ENCODE assay signal across 8 cellular contexts in genomic region chr3:50611464-50612233, GRCh38. TPM values are rescaled to one million over a fixed set of nuclear protein-coding genes. Genes with fewer than 3 reads are reported as not detected.
A peak's percentile ranks its signal among the peaks of the same experiment; 100 is the strongest.
DNase-seq lines count a peak whose midpoint lies in the region; ATAC-seq and TF ChIP-seq lines count a peak whose summit lies in the region.

Gene CISH (minus strand): TSS chr3:50611774. CDS start chr3:50611650, 124 bp downstream.

- peak; percentile 96 to 97 for DNase-seq in Caco-2
- peak; percentile 92 to 93 for DNase-seq in HL-60 (ENCODE audit: low read depth in 1 of 2, low spot score in 1 of 2)
- DNase-seq in NOMO-1 treated with dmso at 0.1 percent for 144 hours (lab: John Stamatoyannopoulos, UW; ENCODE audit: unreplicated experiment) = peak; percentile 95
- DNase-seq in activated CD8-positive, alpha-beta memory T cell treated with anti-CD3 and anti-CD28 coated beads for 48 hours (ENCODE audit: low read depth in 2 of 3, low spot score in 2 of 3) = peak; percentile 94 to 99 (median 95)
- peak; percentile 95 to 96 for DNase-seq in stimulated activated CD8-positive, alpha-beta memory T cell treated with anti-CD3 and anti-CD28 coated beads, Interleukin-15, amount 100 ng/mL, for 4 hours (ENCODE audit: low read depth in 2 of 2)

- H3K27ac Mint-ChIP-seq in Caco-2 (ENCODE audit: unreplicated experiment) = peak within 1 kb of the TSS; percentile 81

- POLR2A ChIA-PET in Caco-2 (lab: Charles Lee) = interaction anchor here (1.0 to 1.6 kb wide), 3 partner anchors 10 to 274 kb away, joined by 5 to 21 read pairs (median 14); partner anchors contain the start of gene HEMK1

- no peaks in the 10 kb centered on the region for H3K9me3 Mint-ChIP-seq in Caco-2 (ENCODE audit: unreplicated experiment)

- H3K27me3 ChIP-seq in Caco-2 (replicated peaks; ENCODE audit: control insufficient read depth, insufficient read depth, low read length) (no peaks in the 10 kb centered on the region), HL-60 (ENCODE audit: insufficient read depth, poor library complexity, severe bottlenecking) (no peaks in the 10 kb centered on the region), endocrine pancreas (ENCODE audit: control insufficient read depth, insufficient read depth, low read length) (no peaks in the 10 kb centered on the region)

- BruUV-seq in Caco-2 (replicated peaks; lab: Mats Ljungman, UMichigan) = no TSS peak

- intact Hi-C loops in Caco-2 (cut with micrococcal nuclease; ENCODE audit: unreplicated experiment) = loop anchor here (5.0 kb wide), 1 partner anchor 259 kb away; the partner anchor contains the start of genes CYB561D2 and NPRL2

- peak within 1 kb of the TSS; percentile 65 for H3K9ac ChIP-seq in endocrine pancreas (ENCODE audit: control insufficient read depth, insufficient read depth, low read length)

- peak within 1 kb of the TSS; percentile 78 for H3K27ac ChIP-seq in HL-60 (replicated peaks)
- H3K27ac ChIP-seq in mesodermal cell (ENCODE audit: low read depth, low read length, severe bottlenecking) = peak within 1 kb of the TSS; percentile 93

- WGBS in mesodermal cell (ENCODE audit: insufficient coverage in 2 of 2), 2 experiments = 1% methylated on average over 66 to 71 of the region's 75 CpGs

- H3K4me3 ChIP-seq in Caco-2 (ENCODE audit: low read depth, low read length) (peak within 1 kb of the TSS; percentile 74), HL-60 (replicated peaks; ENCODE audit: insufficient read depth, low read length) (peak within 1 kb of the TSS; percentile 71), endocrine pancreas (ENCODE audit: control insufficient read depth, insufficient read depth, low read length) (no peak within 1 kb of the TSS), mesodermal cell (ENCODE audit: extremely low read depth, insufficient read depth, low read length, poor library complexity, severe bottlenecking) (peak within 1 kb of the TSS; percentile 54)

- H3K36me3 Mint-ChIP-seq in Caco-2 (ENCODE audit: insufficient read depth, unreplicated experiment) = peaks cover 18% of the 10 kb centered on the region

- ATAC-seq in GM19455 (IDR thresholded peaks at IDR 0.05; ENCODE audit: unreplicated experiment) = peak; percentile 80

- CTCF ChIA-PET in Caco-2 (lab: Charles Lee) = interaction anchor here (0.6 to 2.1 kb wide), 12 partner anchors 10 to 888 kb away, joined by 3 to 27 read pairs (median 6); partner anchors contain the start of genes DCAF1 and HEMK1

- peaks cover 4% of the 10 kb centered on the region for H3K27me3 Mint-ChIP-seq in Caco-2 (ENCODE audit: insufficient read depth, unreplicated experiment)

- H3K36me3 ChIP-seq in Caco-2 (ENCODE audit: control insufficient read depth, insufficient read depth, low read length) (no peaks in the 10 kb centered on the region), endocrine pancreas (ENCODE audit: control insufficient read depth, insufficient read depth, low read length) (no peaks in the 10 kb centered on the region), mesodermal cell (ENCODE audit: control insufficient read depth, insufficient read depth, low read length) (peaks cover 3% of the 10 kb centered on the region)

- peaks cover 23% of the 10 kb centered on the region for H3K4me1 Mint-ChIP-seq in Caco-2 (ENCODE audit: low read depth, unreplicated experiment)

- TF ChIP-seq CTCF in Caco-2 (IDR thresholded peaks at IDR 0.05; ENCODE audit: insufficient read depth in 1 of 2, low read depth in 1 of 2, low read length in 1 of 2, severe bottlenecking in 1 of 2, unreplicated experiment in 1 of 2) = peak; percentile 27 to 55
- TF ChIP-seq CTCF in HL-60 (IDR thresholded peaks at IDR 0.05; ENCODE audit: insufficient read depth, low read length) = no peak

- H3K9me3 ChIP-seq in Caco-2 (no peaks in the 10 kb centered on the region), endocrine pancreas (ENCODE audit: control insufficient read depth, low read length) (no peaks in the 10 kb centered on the region), mesodermal cell (ENCODE audit: control insufficient read depth, low read length) (no peaks in the 10 kb centered on the region)

- peak within 1 kb of the TSS; percentile 83 for H3K4me3 Mint-ChIP-seq in Caco-2 (ENCODE audit: unreplicated experiment)

- H3K4me1 ChIP-seq in Caco-2 (peaks cover 11% of the 10 kb centered on the region), endocrine pancreas (ENCODE audit: control insufficient read depth, insufficient read depth, low read length) (no peaks in the 10 kb centered on the region), mesodermal cell (ENCODE audit: control insufficient read depth, insufficient read depth, low read length, poor library complexity, severe bottlenecking) (peaks cover 21% of the 10 kb centered on the region)

RNA-seq across cellular contexts. Expression of gene CISH, which starts in this region (rescaled TPM):
- 2.9 and 3.4 TPM in 2 replicates for total RNA-seq in Caco-2 (2022)
- 4.3 TPM for polyA plus RNA-seq in mesodermal cell (2013, experiment 1 of 2)
- polyA plus RNA-seq in mesodermal cell (2013, experiment 2 of 2) = 3.9 TPM
